Comparison of ENCODE assay signal across 10 cellular contexts in the genomic region with DNA sequence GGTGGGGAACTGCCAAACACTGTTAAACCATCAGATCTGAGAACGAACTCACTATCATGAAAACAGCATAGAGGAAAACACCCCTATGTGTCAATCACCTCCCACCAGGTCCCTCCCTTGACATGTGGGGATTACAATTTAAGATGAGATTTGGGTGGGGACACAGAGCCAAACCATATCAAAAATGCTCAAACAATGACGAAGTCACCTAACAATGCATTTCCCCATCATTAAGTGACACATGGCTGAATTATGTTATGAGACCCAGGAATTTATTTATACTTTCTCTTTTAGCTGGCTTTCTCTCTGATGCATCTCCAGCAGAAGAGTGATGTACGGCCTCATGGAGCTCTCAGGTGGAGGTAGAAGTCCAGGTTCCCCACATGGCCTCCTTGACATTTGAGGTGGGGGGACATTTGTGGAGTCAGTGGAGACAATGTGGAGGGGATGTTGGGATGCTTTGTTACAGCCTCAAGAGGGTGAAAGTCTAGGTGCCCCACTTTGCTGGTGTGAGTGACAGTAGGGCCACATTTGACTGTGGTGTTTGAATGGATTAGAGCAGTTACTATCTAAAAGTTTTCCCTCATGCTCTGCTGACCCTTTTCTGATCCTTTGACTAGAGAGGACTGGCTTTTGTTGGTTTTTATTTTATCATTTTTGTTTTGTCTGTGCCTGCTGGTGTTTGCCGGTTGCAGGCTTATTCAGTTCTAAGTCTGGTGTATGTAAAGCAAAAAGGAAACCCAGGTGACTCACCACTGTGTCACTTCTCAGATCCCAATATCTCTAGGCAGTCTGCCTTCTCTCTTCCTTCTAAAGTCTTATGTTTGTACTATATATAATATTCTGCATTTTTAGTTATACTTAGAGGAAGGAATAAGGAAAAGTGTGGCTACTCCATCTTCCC. TPM values are rescaled to one million over a fixed set of nuclear protein-coding genes. Genes with fewer than 3 reads are reported as not detected.
DNase-seq lines count a peak whose midpoint lies in the region; ATAC-seq and TF ChIP-seq lines count a peak whose summit lies in the region.
"Had no signal": no experiment of that assay in that cellular context is flagged by ENCODE, and none has a peak within 500 bp of the region (broad histone marks: within the 10 kb centered on the region; RNA-seq: fewer than 3 reads in every experiment).

No MANE protein-coding gene starts in this region.

- H3K4me3 Mint-ChIP-seq in Calu3 (ENCODE audit: low read depth, unreplicated experiment), result no peak overlapping the region

- no peaks in the 10 kb centered on the region for H3K36me3 Mint-ChIP-seq in Calu3 (ENCODE audit: insufficient read depth, unreplicated experiment)

- intact Hi-C loops in Calu3 (cut with micrococcal nuclease; ENCODE audit: unreplicated experiment) (no loop called here), PC-9 (cut with micrococcal nuclease; ENCODE audit: unreplicated experiment) (loop anchor here (2.0 kb wide), 2 partner anchors 19 to 51 kb away; partner anchors contain the start of gene DCBLD1), ascending aorta (cut with DNase I) (no loop called here)

- no peaks in the 10 kb centered on the region for H3K9me3 Mint-ChIP-seq in Calu3 (ENCODE audit: low read depth, unreplicated experiment)

- no peak overlapping the region for H3K27ac ChIP-seq in PC-9
- no peak overlapping the region for H3K27ac ChIP-seq in ascending aorta

- H3K4me2 ChIP-seq in PC-9, result peak overlapping the region; percentile 46

- H3F3A ChIP-seq in PC-9 (ENCODE audit: insufficient read depth, low read depth), result 0 out of 2 replicates have a peak, but pooled peaks cover 3% of the 10 kb centered on the region

- H3K79me2 ChIP-seq in PC-9 (ENCODE audit: low read depth), result no peaks in the 10 kb centered on the region

- no peaks in the 10 kb centered on the region for H3K27me3 Mint-ChIP-seq in Calu3 (ENCODE audit: unreplicated experiment)

- POLR2A ChIA-PET in PC-9 (lab: Charles Lee; ENCODE audit: unreplicated experiment), result interaction anchor here (0.5 kb wide), 1 partner anchor 583 kb away, joined by 4 read pairs; no protein-coding TSS in a partner anchor

- no peak for TF ChIP-seq CTCF in Calu3 (IDR thresholded peaks at IDR 0.05; ENCODE audit: unreplicated experiment)
- no peak for TF ChIP-seq CTCF in PC-9 (conservative IDR thresholded peaks at IDR 0.05)
- no peak for TF ChIP-seq CTCF in fibroblast of mammary gland (conservative IDR thresholded peaks at IDR 0.05; ENCODE audit: control insufficient read depth, insufficient read depth, low read depth, low read length)
- TF ChIP-seq CTCF in ascending aorta (IDR thresholded peaks at IDR 0.05), result no peak

- peaks cover 19% of the 10 kb centered on the region for H3K4me1 ChIP-seq in PC-9 (replicated peaks; ENCODE audit: insufficient read depth)
- no peaks in the 10 kb centered on the region for H3K4me1 ChIP-seq in ascending aorta

- no TSS peak for BruUV-seq in Calu3 (replicated peaks; lab: Mats Ljungman, UMichigan)
- BruUV-seq in PC-9 (replicated peaks; lab: Mats Ljungman, UMichigan), result TSS peak; percentile 59

- no peaks in the 10 kb centered on the region for H4K20me1 ChIP-seq in PC-9 (ENCODE audit: insufficient read depth)

- no peak overlapping the region for H2AFZ ChIP-seq in PC-9

- ATAC-seq in GM21717 (IDR thresholded peaks at IDR 0.05; ENCODE audit: unreplicated experiment), result peak; percentile 89

- H3K36me3 ChIP-seq in PC-9 (ENCODE audit: low read depth), result no peaks in the 10 kb centered on the region
- H3K36me3 ChIP-seq in ascending aorta, result no peaks in the 10 kb centered on the region

- no peak overlapping the region for H3K4me3 ChIP-seq in PC-9
- no peak overlapping the region for H3K4me3 ChIP-seq in fibroblast of mammary gland (ENCODE audit: control insufficient read depth, low read depth, low read length)
- no peak overlapping the region for H3K4me3 ChIP-seq in ascending aorta

- H3K9me2 ChIP-seq in PC-9 (ENCODE audit: insufficient read depth), result no peaks in the 10 kb centered on the region

- H3K27me3 ChIP-seq in PC-9 (ENCODE audit: insufficient read depth, low read depth) (no peaks in the 10 kb centered on the region), ascending aorta (no peaks in the 10 kb centered on the region)

- DNase-seq in Calu3 (no peak), PC-9 (peak; percentile 12 to 66), fibroblast of mammary gland (ENCODE audit: low read depth) (peak; percentile 75), inferior parietal cortex (ENCODE audit: extremely low spot score) (no peak), NCI-H1417 (lab: John Stamatoyannopoulos, UW) (no peak), NCI-H2107 treated with DMSO at 0.1 percent for 48 hours (lab: John Stamatoyannopoulos, UW; ENCODE audit: unreplicated experiment) (no peak), ascending aorta (ENCODE audit: low spot score in 2 of 2) (no peak)
- DNase-seq: NCI-H1092 had no signal

- H3K4me1 Mint-ChIP-seq in Calu3 (ENCODE audit: low read depth, unreplicated experiment), result peaks cover 29% of the 10 kb centered on the region

- peak overlapping the region; percentile 4 for H3K27ac Mint-ChIP-seq in Calu3 (ENCODE audit: unreplicated experiment)

- CTCF ChIA-PET in Calu3 (lab: Charles Lee) (interaction anchor here (1.0 kb wide), 1 partner anchor 14 kb away, joined by 6 read pairs; no protein-coding TSS in a partner anchor), PC-9 (lab: Charles Lee) (interaction anchor here (1.4 kb wide), 1 partner anchor 14 kb away, joined by 4 read pairs; no protein-coding TSS in a partner anchor)

- H3K9me3 ChIP-seq in PC-9 (ENCODE audit: insufficient read depth, low read depth) (peaks cover 6% of the 10 kb centered on the region; the same call in 1 of the 2 replicates), ascending aorta (no peaks in the 10 kb centered on the region)

RNA-seq across cellular contexts. Expression of gene DCBLD1, which starts 18.5 kb away (rescaled TPM):
- total RNA-seq in Calu3 (2022) (22.3 and 28.2 TPM in 2 replicates), PC-9 (2021) (5.7 and 6.1 TPM in 2 replicates), ascending aorta (0.85 TPM)

RNA-seq across cellular contexts. Expression of gene ROS1, which starts 38.3 kb away (rescaled TPM):
- total RNA-seq in Calu3 (2022) (5.1 and 8.1 TPM in 2 replicates), PC-9 (2021) (not detected in 2 replicates), ascending aorta (not detected)
- total RNA-seq: mononuclear cell had no signal

Comparison
In these comparisons a context has a peak if more than half of its experiments do, and no peak if none do; other contexts are left out.
1. DNase-seq: peak in PC-9 (2 of 2) and fibroblast of mammary gland (single experiment); none in Calu3 (single experiment), inferior parietal cortex (single experiment), NCI-H1417 (0 of 3), NCI-H2107 treated with DMSO at 0.1 percent for 48 hours (single experiment) and ascending aorta (0 of 2).